Comparison of ENCODE assay signal across 8 cellular contexts in genomic region chr12:27424631-27425230, GRCh38. TPM values are rescaled to one million over a fixed set of nuclear protein-coding genes. Genes with fewer than 3 reads are reported as not detected.
DNase-seq lines count a peak whose midpoint lies in the region; ATAC-seq and TF ChIP-seq lines count a peak whose summit lies in the region.

No MANE protein-coding gene starts in this region.

- H3K4me3 ChIP-seq in BJ (ENCODE audit: low read depth, low read length) (no peak overlapping the region), fibroblast of villous mesenchyme (ENCODE audit: low read depth, low read length) (no peak overlapping the region), parathyroid adenoma (ENCODE audit: low read depth, low read length) (no peak overlapping the region)

- POLR2A ChIA-PET in BJ (lab: Charles Lee) (interaction anchor here (0.9 kb wide), 1 partner anchor 8 kb away, joined by 4 read pairs; no protein-coding TSS in a partner anchor), RWPE1 (lab: Yijun Ruan, JAX; ENCODE audit: low non-redundant PET) (interaction anchor here (0.6 kb wide), 1 partner anchor 100 kb away, joined by 3 read pairs; no protein-coding TSS in a partner anchor)

- CTCF ChIA-PET in BJ (lab: Yijun Ruan, JAX): interaction anchor here (0.6 to 3.8 kb wide), 17 partner anchors 8 to 236 kb away, joined by 3 to 17 read pairs (median 4); partner anchors contain the start of gene PPFIBP1
- CTCF ChIA-PET in RWPE1 (lab: Yijun Ruan, JAX): interaction anchor here (0.6 to 1.2 kb wide), 5 partner anchors 8 to 228 kb away, joined by 4 to 6 read pairs (median 4); partner anchors contain the start of gene PPFIBP1

- no peak overlapping the region for H3K9ac ChIP-seq in parathyroid adenoma

- H3K36me3 ChIP-seq in BJ (ENCODE audit: control insufficient read depth, insufficient read depth, low read length) (no peaks in the 10 kb centered on the region; the same call in 1 of the 2 replicates), parathyroid adenoma (ENCODE audit: control insufficient read depth, insufficient read depth, low read length) (no peaks in the 10 kb centered on the region)

- TF ChIP-seq POLR2A in GM18505 (IDR thresholded peaks at IDR 0.05; ENCODE audit: borderline replicate concordance, extremely low read depth, insufficient read depth, insufficient read length): no peak

- H3K4me1 ChIP-seq in parathyroid adenoma: no peaks in the 10 kb centered on the region

- TF ChIP-seq CTCF in BJ (IDR thresholded peaks at IDR 0.05; ENCODE audit: insufficient read depth, low read depth, low read length) (peak; percentile 61), RWPE1 (conservative IDR thresholded peaks at IDR 0.05; ENCODE audit: low read depth) (peak; percentile 28; the same call in 1 of the 2 replicates), fibroblast of villous mesenchyme (IDR thresholded peaks at IDR 0.05; ENCODE audit: insufficient read depth, low read depth, low read length) (peak; percentile 71), parathyroid adenoma (IDR thresholded peaks at IDR 0.05) (peak; percentile 41)

- H3K4me2 ChIP-seq in parathyroid adenoma (ENCODE audit: low read length): no peak overlapping the region

- DNase-seq in BJ (ENCODE audit: low read depth) (no peak), H4 (ENCODE audit: low spot score) (peak; percentile 19), RWPE1 (ENCODE audit: low spot score) (peak; percentile 38), fibroblast of villous mesenchyme (ENCODE audit: low read depth) (peak; percentile 76), cortex of kidney (lab: John Stamatoyannopoulos, UW) (no peak)
- DNase-seq in stimulated activated CD8-positive, alpha-beta memory T cell treated with anti-CD3 and anti-CD28 coated beads, Interleukin-4, amount 100 ng/mL, for 48 hours: no peak

- H3K79me2 ChIP-seq in parathyroid adenoma: no peaks in the 10 kb centered on the region

- no peaks in the 10 kb centered on the region for H3K9me3 ChIP-seq in parathyroid adenoma (ENCODE audit: control insufficient read depth, low read length)

- H3K27me3 ChIP-seq in BJ (ENCODE audit: control insufficient read depth, insufficient read depth, low read length) (no peaks in the 10 kb centered on the region), parathyroid adenoma (ENCODE audit: control insufficient read depth, insufficient read depth, low read length) (no peaks in the 10 kb centered on the region)

- H3K27ac ChIP-seq in RWPE1 (no peak overlapping the region), parathyroid adenoma (no peak overlapping the region)

- H2AFZ ChIP-seq in parathyroid adenoma: peak overlapping the region; percentile 36

- ATAC-seq in GM18505 (IDR thresholded peaks at IDR 0.05; ENCODE audit: unreplicated experiment): no peak

RNA-seq across cellular contexts. Expression of gene SMCO2, which starts 21.8 kb away (rescaled TPM):
- polyA plus RNA-seq in BJ (2011; rRNA removed): 0.09 and 0.23 TPM in 2 replicates
- polyA minus RNA-seq in BJ (2011; rRNA and poly(A)+ RNA removed): not detected in 2 replicates
- 0.33 TPM in 1 of 2 replicates, not detected in the other for total RNA-seq in H4 (2014; rRNA removed; shearing (Covaris generic))
- under 0.01 TPM in 1 of 2 replicates, not detected in the other for total RNA-seq in fibroblast of villous mesenchyme

Comparison
In these comparisons a context has a peak if more than half of its experiments do, and no peak if none do; other contexts are left out.
1. DNase-seq: peak in H4 (single experiment), RWPE1 (single experiment) and fibroblast of villous mesenchyme (single experiment); none in BJ (single experiment), stimulated activated CD8-positive, alpha-beta memory T cell treated with anti-CD3 and anti-CD28 coated beads, Interleukin-4, amount 100 ng/mL, for 48 hours (single experiment) and cortex of kidney (single experiment).
2. Peak in every context shown above with its lines, with median percentiles within 50 percentile points of each other: CTCF ChIP-seq.